17 cellular contexts compared by ENCODE assay signal in the genomic region with DNA sequence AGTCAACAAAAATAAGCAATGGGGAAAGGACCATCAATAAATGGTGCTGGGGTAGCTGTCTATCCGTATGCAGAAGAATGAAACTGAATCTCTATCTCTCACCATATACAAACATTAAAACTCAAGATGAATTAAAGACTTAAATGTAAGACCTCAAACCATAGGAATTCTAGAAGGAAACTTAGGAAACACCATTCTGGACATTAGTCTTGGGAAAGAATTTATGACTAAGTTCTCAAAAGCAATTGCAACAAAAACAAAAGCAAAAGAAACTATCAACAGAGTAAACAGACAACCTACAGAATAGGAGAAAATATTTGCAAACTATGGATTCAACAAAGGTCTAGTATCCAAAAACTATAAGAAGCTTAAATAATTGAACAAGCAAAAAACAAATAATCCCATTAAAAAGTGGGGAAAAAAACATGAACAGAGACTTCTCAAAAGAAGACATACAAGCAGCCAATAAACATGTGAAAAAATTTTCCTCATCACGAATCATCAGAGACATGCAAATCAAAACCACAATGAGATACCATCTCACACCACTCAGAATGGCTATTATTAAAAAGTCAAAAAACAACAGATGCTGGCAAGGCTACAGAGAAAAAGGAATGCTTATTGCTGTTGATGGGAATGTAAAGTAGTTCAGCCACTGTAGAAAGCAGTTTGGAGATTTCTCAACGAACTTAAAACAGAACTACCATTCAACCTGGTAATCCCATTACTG.
"Had no signal": no experiment of that assay in that cellular context is flagged by ENCODE, and none has a peak within 500 bp of the region (broad histone marks: within the 10 kb centered on the region; RNA-seq: fewer than 3 reads in every experiment).

No MANE protein-coding gene starts in this region.

- H3K27ac ChIP-seq: coronary artery, epithelial cell of prostate, spleen had no signal

- H3K4me1 ChIP-seq: spleen had no signal

- H3K9me3 ChIP-seq: spleen had no signal

- H3K4me3 ChIP-seq: coronary artery, spleen had no signal

- H3K36me3 ChIP-seq: spleen had no signal

- H3K27me3 ChIP-seq: spleen had no signal

- DNase-seq: activated CD4-positive, alpha-beta T cell treated with anti-CD3 and anti-CD28 coated beads for 1 hour; activated CD4-positive, alpha-beta T cell treated with anti-CD3 and anti-CD28 coated beads, Interleukin-2, amount 50 U/mL, for 48 hours; activated CD8-positive, alpha-beta memory T cell treated with anti-CD3 and anti-CD28 coated beads, Interleukin-2, amount 10 ng/mL, durations not matched to agents 7 days and 5 days; activated gamma-delta T cell treated with Interleukin-2 at 50 U/mL for 16 hours; activated T-cell treated with anti-CD3 and anti-CD28 coated beads, Interleukin-2, amount 50 U/mL, for 48 hours; caudate nucleus; effector CD4-positive, alpha-beta T cell; glutamatergic neuron; natural killer cell; posterior cingulate gyrus; right cardiac atrium; spleen; stimulated activated naive CD4-positive, alpha-beta T cell; substantia nigra; T-helper 9 cell had no signal
